Comparison of ENCODE assay signal across 2 cellular contexts in genomic region chr16:9165601-9166220, GRCh38.
TF ChIP-seq lines count a peak whose summit lies in the region.

No MANE protein-coding gene starts in this region.

TF ChIP-seq in HepG2, 621 proteins besides CTCF, POLR2A, EP300 and RAD21 (continued from another document):
- TF ChIP-seq MAFK (conservative IDR thresholded peaks at IDR 0.05 in 1 of 2, IDR thresholded peaks at IDR 0.05 in 1 of 2; ENCODE audit: low read length in 2 of 2), result peak; percentile 91 to 94
- TF ChIP-seq ZNF577 (CRISPR knock-in tag; IDR thresholded peaks at IDR 0.05; ENCODE audit: borderline replicate concordance, low read depth), result no peak
- no peak for TF ChIP-seq RNF2 (conservative IDR thresholded peaks at IDR 0.05; ENCODE audit: low read depth)
- TF ChIP-seq ZNF609 (CRISPR knock-in tag; IDR thresholded peaks at IDR 0.05; ENCODE audit: borderline replicate concordance), result no peak
- peak; percentile 86 for TF ChIP-seq MAFF (IDR thresholded peaks at IDR 0.05; ENCODE audit: low read depth, low read length)

TF ChIP-seq in K562, 482 proteins besides CTCF, POLR2A, EP300 and RAD21 (continued from another document):
- TF ChIP-seq ERF (CRISPR knock-in tag; IDR thresholded peaks at IDR 0.05), result no peak
- peak; percentile 11; the same call in 1 of the 2 replicates for TF ChIP-seq C11orf30 (IDR thresholded peaks at IDR 0.05; ENCODE audit: low read depth)
- TF ChIP-seq STAT6 (CRISPR knock-in tag; IDR thresholded peaks at IDR 0.05), result no peak
- peak; percentile 45; the same call in 1 of the 2 replicates for TF ChIP-seq ZNF316 (IDR thresholded peaks at IDR 0.05)
- TF ChIP-seq MAFF (IDR thresholded peaks at IDR 0.05; ENCODE audit: low read length), result peak; percentile 40
